34 cellular contexts compared by ENCODE assay signal in genomic region chr2:134693359-134694330, GRCh38. TPM values are rescaled to one million over a fixed set of nuclear protein-coding genes. Genes with fewer than 3 reads are reported as not detected.
"Had no signal": no experiment of that assay in that cellular context is flagged by ENCODE, and none has a peak within 500 bp of the region (broad histone marks: within the 10 kb centered on the region; RNA-seq: fewer than 3 reads in every experiment).

No MANE protein-coding gene starts in this region.

- H3K4me1 Mint-ChIP-seq: activated naive CD4-positive, alpha-beta T cell treated with anti-CD3 and anti-CD28 coated beads, Interleukin-2, amount 10 ng/mL, durations not matched to agents 7 days and 5 days; activated naive CD4-positive, alpha-beta T cell treated with anti-CD3 and anti-CD28 coated beads, Interleukin-2, amount 50 U/mL, for 24 hours; activated naive CD8-positive, alpha-beta T cell treated with anti-CD3 and anti-CD28 coated beads, Interleukin-2, amount 10 ng/mL, durations not matched to agents 7 days and 5 days; activated naive CD8-positive, alpha-beta T cell treated with anti-CD3 and anti-CD28 coated beads, Interleukin-2, amount 50 U/mL, for 24 hours; brain; central memory CD8-positive, alpha-beta T cell; T-cell had no signal

- H3K4me3 Mint-ChIP-seq: activated B cell treated with CpG ODN at 0.5 μM for 24 hours; activated CD4-positive, alpha-beta memory T cell treated with anti-CD3 and anti-CD28 coated beads for 36 hours; activated CD4-positive, alpha-beta T cell treated with anti-CD3 and anti-CD28 coated beads, Interleukin-2, amount 10 ng/mL, durations not matched to agents 24 days and 14 days; activated CD8-positive, alpha-beta T cell treated with anti-CD3 and anti-CD28 coated beads for 36 hours; activated naive CD4-positive, alpha-beta T cell treated with anti-CD3 and anti-CD28 coated beads, Interleukin-2, amount 10 ng/mL, durations not matched to agents 7 days and 5 days; activated naive CD4-positive, alpha-beta T cell treated with anti-CD3 and anti-CD28 coated beads, Interleukin-2, amount 50 U/mL, for 24 hours; activated naive CD8-positive, alpha-beta T cell; activated naive CD8-positive, alpha-beta T cell treated with anti-CD3 and anti-CD28 coated beads, Interleukin-2, amount 10 ng/mL, durations not matched to agents 7 days and 5 days; activated naive CD8-positive, alpha-beta T cell treated with anti-CD3 and anti-CD28 coated beads, Interleukin-2, amount 50 U/mL, for 24 hours; brain; central memory CD8-positive, alpha-beta T cell; T-cell; T-helper 2 cell treated with Interferon-gamma antibody and Interleukin-4, amounts not matched to agents 5 μg/mL and 100 μg/mL, for 36 hours had no signal

- ATAC-seq: activated CD8-positive, alpha-beta T cell treated with anti-CD3 and anti-CD28 coated beads for 36 hours; activated naive CD8-positive, alpha-beta T cell treated with anti-CD3 and anti-CD28 coated beads, Interleukin-2, amount 50 U/mL, for 24 hours; T-cell had no signal

- H3K27me3 ChIP-seq: ascending aorta, cardiac muscle cell had no signal

- DNase-seq: activated B cell treated with CpG ODN at 0.5 μM for 24 hours; activated CD4-positive, alpha-beta memory T cell treated with anti-CD3 and anti-CD28 coated beads for 36 hours; activated CD4-positive, alpha-beta T cell treated with anti-CD3 and anti-CD28 coated beads for 4 hours; activated CD4-positive, alpha-beta T cell treated with anti-CD3 and anti-CD28 coated beads, Interleukin-2, amount 10 ng/mL, durations not matched to agents 24 days and 14 days; activated CD4-positive, alpha-beta T cell treated with anti-CD3 and anti-CD28 coated beads, Interleukin-2, amount 50 U/mL, for 1 hour; activated CD4-positive, alpha-beta T cell treated with anti-CD3 and anti-CD28 coated beads, Interleukin-2, amount 50 U/mL, for 4 hours; activated CD4-positive, CD25-positive, alpha-beta regulatory T cell treated with anti-CD3 and anti-CD28 coated beads, Interleukin-2, amount 50 U/mL, for 72 hours; activated CD8-positive, alpha-beta memory T cell treated with anti-CD3 and anti-CD28 coated beads, Interleukin-2, amount 50 U/mL, for 4 hours; activated CD8-positive, alpha-beta T cell treated with anti-CD3 and anti-CD28 coated beads for 36 hours; activated effector memory CD4-positive, alpha-beta T cell treated with Interleukin-2 at 50 U/mL for 16 hours; activated gamma-delta T cell; activated naive CD4-positive, alpha-beta T cell treated with anti-CD3 and anti-CD28 coated beads, Interleukin-2, amount 10 ng/mL, durations not matched to agents 7 days and 5 days; activated naive CD4-positive, alpha-beta T cell treated with Interleukin-2 at 50 U/mL for 16 hours; activated naive CD8-positive, alpha-beta T cell treated with anti-CD3 and anti-CD28 coated beads, Interleukin-2, amount 10 ng/mL, durations not matched to agents 7 days and 5 days; activated naive CD8-positive, alpha-beta T cell treated with anti-CD3 and anti-CD28 coated beads, Interleukin-2, amount 50 U/mL, for 24 hours; activated T-cell treated with anti-CD3 and anti-CD28 coated beads for 4 hours; activated T-cell treated with anti-CD3 and anti-CD28 coated beads, Interleukin-2, amount 50 U/mL, for 1 hour; activated T-cell treated with anti-CD3 and anti-CD28 coated beads, Interleukin-2, amount 50 U/mL, for 48 hours; amygdala; anterior cingulate cortex; caudate nucleus; T-cell; T-helper 2 cell; T-helper 9 cell had no signal

- H3K9me3 Mint-ChIP-seq: activated B cell treated with CpG ODN at 0.5 μM for 24 hours; activated CD4-positive, alpha-beta memory T cell treated with anti-CD3 and anti-CD28 coated beads for 36 hours; activated CD4-positive, alpha-beta T cell treated with anti-CD3 and anti-CD28 coated beads, Interleukin-2, amount 10 ng/mL, durations not matched to agents 24 days and 14 days; activated CD8-positive, alpha-beta T cell treated with anti-CD3 and anti-CD28 coated beads for 36 hours; activated naive CD4-positive, alpha-beta T cell treated with anti-CD3 and anti-CD28 coated beads, Interleukin-2, amount 10 ng/mL, durations not matched to agents 7 days and 5 days; activated naive CD4-positive, alpha-beta T cell treated with anti-CD3 and anti-CD28 coated beads, Interleukin-2, amount 50 U/mL, for 24 hours; activated naive CD8-positive, alpha-beta T cell treated with anti-CD3 and anti-CD28 coated beads, Interleukin-2, amount 10 ng/mL, durations not matched to agents 7 days and 5 days; activated naive CD8-positive, alpha-beta T cell treated with anti-CD3 and anti-CD28 coated beads, Interleukin-2, amount 50 U/mL, for 24 hours; activated T-helper 2 cell treated with anti-CD3 and anti-CD28 coated beads, Interferon-gamma antibody, Interleukin-2, Interleukin-4, amounts not matched to agents 10 μg/mL and 5 μg/mL and 100 μg/mL, durations not matched to agents 14 hours and 24 hours and 36 hours; brain; central memory CD8-positive, alpha-beta T cell; T-cell; T-helper 2 cell treated with Interferon-gamma antibody and Interleukin-4, amounts not matched to agents 5 μg/mL and 100 μg/mL, for 36 hours had no signal

- H3K4me1 ChIP-seq: ascending aorta had no signal

- H3K36me3 Mint-ChIP-seq: activated CD4-positive, alpha-beta memory T cell treated with anti-CD3 and anti-CD28 coated beads for 36 hours; activated naive CD4-positive, alpha-beta T cell treated with anti-CD3 and anti-CD28 coated beads, Interleukin-2, amount 10 ng/mL, durations not matched to agents 7 days and 5 days; activated naive CD4-positive, alpha-beta T cell treated with anti-CD3 and anti-CD28 coated beads, Interleukin-2, amount 50 U/mL, for 24 hours; activated naive CD8-positive, alpha-beta T cell; activated naive CD8-positive, alpha-beta T cell treated with anti-CD3 and anti-CD28 coated beads, Interleukin-2, amount 10 ng/mL, durations not matched to agents 7 days and 5 days; brain; T-cell had no signal

- H3K27ac ChIP-seq: ascending aorta, cardiac muscle cell, VCaP had no signal

- H3K27ac Mint-ChIP-seq: activated B cell treated with CpG ODN at 0.5 μM for 24 hours; activated CD4-positive, alpha-beta memory T cell treated with anti-CD3 and anti-CD28 coated beads for 36 hours; activated CD4-positive, alpha-beta T cell treated with anti-CD3 and anti-CD28 coated beads, Interleukin-2, amount 10 ng/mL, durations not matched to agents 24 days and 14 days; activated CD8-positive, alpha-beta T cell treated with anti-CD3 and anti-CD28 coated beads for 36 hours; activated naive CD4-positive, alpha-beta T cell treated with anti-CD3 and anti-CD28 coated beads, Interleukin-2, amount 10 ng/mL, durations not matched to agents 7 days and 5 days; activated naive CD4-positive, alpha-beta T cell treated with anti-CD3 and anti-CD28 coated beads, Interleukin-2, amount 50 U/mL, for 24 hours; activated naive CD8-positive, alpha-beta T cell; activated naive CD8-positive, alpha-beta T cell treated with anti-CD3 and anti-CD28 coated beads, Interleukin-2, amount 10 ng/mL, durations not matched to agents 7 days and 5 days; activated naive CD8-positive, alpha-beta T cell treated with anti-CD3 and anti-CD28 coated beads, Interleukin-2, amount 50 U/mL, for 24 hours; activated T-helper 2 cell treated with anti-CD3 and anti-CD28 coated beads, Interferon-gamma antibody, Interleukin-2, Interleukin-4, amounts not matched to agents 10 μg/mL and 5 μg/mL and 100 μg/mL, durations not matched to agents 14 hours and 24 hours and 36 hours; brain; T-cell; T-helper 2 cell treated with Interferon-gamma antibody and Interleukin-4, amounts not matched to agents 5 μg/mL and 100 μg/mL, for 36 hours had no signal

- H3K4me3 ChIP-seq: ascending aorta, cardiac muscle cell had no signal

- H3K9me3 ChIP-seq: ascending aorta had no signal

- H3K36me3 ChIP-seq: ascending aorta, cardiac muscle cell had no signal

RNA-seq across cellular contexts. Expression of gene TMEM163, which starts 25.2 kb away (rescaled TPM):
- total RNA-seq: activated CD8-positive, alpha-beta T cell treated with anti-CD3 and anti-CD28 coated beads for 36 hours; ascending aorta; bronchial epithelial cell had no signal
